In genomic region chr6:161085246-161085645, GRCh38 we compare ENCODE assay signal across 25 cellular contexts.
DNase-seq lines count a peak whose midpoint lies in the region; ATAC-seq, FAIRE-seq and TF ChIP-seq lines count a peak whose summit lies in the region.
"Had no signal": no experiment of that assay in that cellular context is flagged by ENCODE, and none has a peak within 500 bp of the region (broad histone marks: within the 10 kb centered on the region; RNA-seq: fewer than 3 reads in every experiment).

No MANE protein-coding gene starts in this region.

- peaks cover 37% of the 10 kb centered on the region for H3K4me1 ChIP-seq in KMS-11 (ENCODE audit: low read depth, poor library complexity, severe bottlenecking)
- H3K4me1 ChIP-seq in effector memory CD4-positive, alpha-beta T cell (ENCODE audit: control insufficient read depth, insufficient read depth, low read length, poor library complexity, severe bottlenecking), result peaks cover 9% of the 10 kb centered on the region
- H3K4me1 ChIP-seq: neural progenitor cell, sigmoid colon, stomach, tibial artery had no signal

- no peaks in the 10 kb centered on the region for H3K27me3 ChIP-seq in KMS-11 (ENCODE audit: insufficient read depth, low read depth)
- H3K27me3 ChIP-seq in effector memory CD4-positive, alpha-beta T cell (replicated peaks; ENCODE audit: control insufficient read depth, insufficient read depth, low read length, poor library complexity, severe bottlenecking), result no peaks in the 10 kb centered on the region
- H3K27me3 ChIP-seq: dorsolateral prefrontal cortex, neural progenitor cell, sigmoid colon, stomach, tibial artery had no signal

- H3K4me1 Mint-ChIP-seq in activated CD4-positive, alpha-beta T cell treated with anti-CD3 and anti-CD28 coated beads for 36 hours, result peaks cover 11% of the 10 kb centered on the region
- H3K4me1 Mint-ChIP-seq: central memory CD8-positive, alpha-beta T cell; neural progenitor cell had no signal

- no peak for DNase-seq in activated CD4-positive, alpha-beta T cell treated with anti-CD3 and anti-CD28 coated beads for 36 hours
- no peak for DNase-seq in activated CD4-positive, alpha-beta T cell treated with anti-CD3 and anti-CD28 coated beads for 1 hour
- DNase-seq in GM12892 (ENCODE audit: insufficient read length) (no peak), NOMO-1 (lab: John Stamatoyannopoulos, UW; ENCODE audit: unreplicated experiment in 2 of 2) (no peak), KG1 (lab: John Stamatoyannopoulos, UW) (no peak)
- no peak for DNase-seq in effector memory CD4-positive, alpha-beta T cell
- DNase-seq: activated CD4-positive, alpha-beta T cell treated with anti-CD3 and anti-CD28 coated beads for 4 hours; activated CD8-positive, alpha-beta memory T cell treated with anti-CD3 and anti-CD28 coated beads, Interleukin-2, amount 50 U/mL, for 48 hours; activated naive CD4-positive, alpha-beta T cell treated with Interleukin-2 at 50 U/mL for 16 hours; anterior cingulate cortex; DMS153; dorsolateral prefrontal cortex; head of caudate nucleus; NCI-H1092; NCI-H187 treated with DMSO at 0.1 percent for 48 hours; NCI-H526 treated with DMSO at 0.1 percent for 48 hours; sigmoid colon; stomach; tibial artery had no signal

- H3K9me3 Mint-ChIP-seq in activated CD4-positive, alpha-beta T cell treated with anti-CD3 and anti-CD28 coated beads for 36 hours (ENCODE audit: low read depth), result no peaks in the 10 kb centered on the region
- H3K9me3 Mint-ChIP-seq: central memory CD8-positive, alpha-beta T cell; neural progenitor cell had no signal

- H3K9me3 ChIP-seq in effector memory CD4-positive, alpha-beta T cell (ENCODE audit: control insufficient read depth, low read length), result no peaks in the 10 kb centered on the region
- H3K9me3 ChIP-seq: sigmoid colon, stomach, tibial artery had no signal

- no peak overlapping the region for H2AFZ ChIP-seq in KMS-11 (ENCODE audit: low read depth)
- H2AFZ ChIP-seq: neural progenitor cell had no signal

- TF ChIP-seq POLR2A in GM12892 (IDR thresholded peaks at IDR 0.05; ENCODE audit: low read depth, low read length), result no peak

- peak overlapping the region; percentile 27; the same call in 1 of the 2 replicates for H3K4me2 ChIP-seq in KMS-11
- H3K4me2 ChIP-seq: neural progenitor cell had no signal

- peak; percentile 90 for ATAC-seq in activated CD4-positive, alpha-beta T cell treated with anti-CD3 and anti-CD28 coated beads for 36 hours
- ATAC-seq in GM19035 (IDR thresholded peaks at IDR 0.05; ENCODE audit: unreplicated experiment), result no peak
- ATAC-seq: HepG2 had no signal

- H3K36me3 ChIP-seq in KMS-11 (ENCODE audit: insufficient read depth), result peaks cover 17% of the 10 kb centered on the region
- peaks cover 60% of the 10 kb centered on the region for H3K36me3 ChIP-seq in effector memory CD4-positive, alpha-beta T cell (ENCODE audit: control insufficient read depth, insufficient read depth, low read length)

- TF ChIP-seq CTCF in KMS-11 (conservative IDR thresholded peaks at IDR 0.05; ENCODE audit: low read depth, low read length), result no peak

- no peak overlapping the region for H3K27ac Mint-ChIP-seq in activated CD4-positive, alpha-beta T cell treated with anti-CD3 and anti-CD28 coated beads for 36 hours
- H3K27ac Mint-ChIP-seq: neural progenitor cell had no signal

- no peak overlapping the region for H3K4me3 ChIP-seq in KMS-11 (IDR thresholded peaks at IDR 0.05; ENCODE audit: insufficient read depth, low read depth, low read length)
- H3K4me3 ChIP-seq in effector memory CD4-positive, alpha-beta T cell (ENCODE audit: insufficient read depth, low read depth, low read length, poor library complexity, severe bottlenecking), result no peak overlapping the region
- H3K4me3 ChIP-seq: dorsolateral prefrontal cortex, neural progenitor cell, sigmoid colon, stomach, tibial artery had no signal

- H3K4me3 Mint-ChIP-seq in activated CD4-positive, alpha-beta T cell treated with anti-CD3 and anti-CD28 coated beads for 36 hours, result no peak overlapping the region
- H3K4me3 Mint-ChIP-seq: central memory CD8-positive, alpha-beta T cell; neural progenitor cell had no signal

- H3K9ac ChIP-seq in KMS-11, result no peak overlapping the region
- H3K9ac ChIP-seq: neural progenitor cell had no signal

- FAIRE-seq in GM12892 (lab: Jason Lieb, UNC), result peak; percentile 14
- FAIRE-seq: HepG2 had no signal

- intact Hi-C loops in activated CD4-positive, alpha-beta T cell treated with anti-CD3 and anti-CD28 coated beads for 36 hours (cut with DNase I, micrococcal nuclease), result loop anchor here in 1 of 2 experiments (10.0 kb wide), 1 partner anchor 90 kb away; the partner anchor contains the start of gene MAP3K4

- CTCF ChIA-PET in activated CD4-positive, alpha-beta T cell treated with anti-CD3 and anti-CD28 coated beads for 36 hours (lab: Charles Lee), result interaction anchor here (1.2 to 1.4 kb wide), 2 partner anchors 10 to 18 kb away, joined by 3 to 5 read pairs; no protein-coding TSS in a partner anchor

- H3K27ac ChIP-seq in KMS-11, result peak overlapping the region; percentile 25; the same call in 1 of the 2 replicates
- H3K27ac ChIP-seq in effector memory CD4-positive, alpha-beta T cell (ENCODE audit: insufficient read depth, low read length, poor library complexity, severe bottlenecking), result peak overlapping the region; percentile 45
- H3K27ac ChIP-seq: 22Rv1, neural progenitor cell, sigmoid colon, stomach, tibial artery had no signal

- H3K36me3 Mint-ChIP-seq in activated CD4-positive, alpha-beta T cell treated with anti-CD3 and anti-CD28 coated beads for 36 hours (ENCODE audit: low read depth), result peaks cover 42% of the 10 kb centered on the region

- POLR2A ChIA-PET in activated CD4-positive, alpha-beta T cell treated with anti-CD3 and anti-CD28 coated beads for 36 hours (lab: Charles Lee), result no interaction called here

- no peaks in the 10 kb centered on the region for H3K27me3 Mint-ChIP-seq in activated CD4-positive, alpha-beta T cell treated with anti-CD3 and anti-CD28 coated beads for 36 hours
- H3K27me3 Mint-ChIP-seq: central memory CD8-positive, alpha-beta T cell had no signal

- no peaks in the 10 kb centered on the region; the same call in 1 of the 2 replicates for H4K20me1 ChIP-seq in KMS-11 (ENCODE audit: insufficient read depth)

- H3K79me2 ChIP-seq in KMS-11 (ENCODE audit: insufficient read depth, low read depth), result no peaks in the 10 kb centered on the region
